Comparison of ENCODE assay signal across 20 cellular contexts in genomic region chr11:1505480-1505879, GRCh38. TPM values are rescaled to one million over a fixed set of nuclear protein-coding genes. Genes with fewer than 3 reads are reported as not detected.
DNase-seq lines count a peak whose midpoint lies in the region; ATAC-seq and TF ChIP-seq lines count a peak whose summit lies in the region.
"Had no signal": no experiment of that assay in that cellular context is flagged by ENCODE, and none has a peak within 500 bp of the region (broad histone marks: within the 10 kb centered on the region; RNA-seq: fewer than 3 reads in every experiment).

No MANE protein-coding gene starts in this region.

- H3K27me3 ChIP-seq in right cardiac atrium (ENCODE audit: control insufficient read depth, insufficient read depth) (no peaks in the 10 kb centered on the region), heart right ventricle (no peaks in the 10 kb centered on the region), OCI-LY1 (ENCODE audit: insufficient read depth, low read length) (no peaks in the 10 kb centered on the region), MG63 (no peaks in the 10 kb centered on the region)
- H3K27me3 ChIP-seq: colonic mucosa, upper lobe of right lung had no signal

- no peaks in the 10 kb centered on the region for H3K9me3 Mint-ChIP-seq in activated CD4-positive, alpha-beta T cell treated with anti-CD3 and anti-CD28 coated beads, Interleukin-2, amount 10 ng/mL, durations not matched to agents 7 days and 5 days
- H3K9me3 Mint-ChIP-seq: brain; natural killer cell treated with Interleukin-12 subunit alpha and Interleukin-12 subunit beta and Interleukin-15 and Interleukin-18, amount 100 ng/mL, for 72 hours had no signal

- H3K4me3 Mint-ChIP-seq in activated CD4-positive, alpha-beta T cell treated with anti-CD3 and anti-CD28 coated beads, Interleukin-2, amount 10 ng/mL, durations not matched to agents 7 days and 5 days: no peak overlapping the region
- H3K4me3 Mint-ChIP-seq: brain; natural killer cell treated with Interleukin-12 subunit alpha and Interleukin-12 subunit beta and Interleukin-15 and Interleukin-18, amount 100 ng/mL, for 72 hours had no signal

- peaks cover 5% of the 10 kb centered on the region for H3K36me3 Mint-ChIP-seq in activated CD4-positive, alpha-beta T cell treated with anti-CD3 and anti-CD28 coated beads, Interleukin-2, amount 10 ng/mL, durations not matched to agents 7 days and 5 days (ENCODE audit: low read depth)
- H3K36me3 Mint-ChIP-seq: brain; natural killer cell treated with Interleukin-12 subunit alpha and Interleukin-12 subunit beta and Interleukin-15 and Interleukin-18, amount 100 ng/mL, for 72 hours had no signal

- no peak overlapping the region for H2AFZ ChIP-seq in OCI-LY1 (ENCODE audit: low read length)
- H2AFZ ChIP-seq: parathyroid adenoma had no signal

- no peak overlapping the region for H3K27ac Mint-ChIP-seq in activated CD4-positive, alpha-beta T cell treated with anti-CD3 and anti-CD28 coated beads, Interleukin-2, amount 10 ng/mL, durations not matched to agents 7 days and 5 days
- H3K27ac Mint-ChIP-seq: natural killer cell treated with Interleukin-12 subunit alpha and Interleukin-12 subunit beta and Interleukin-15 and Interleukin-18, amount 100 ng/mL, for 72 hours had no signal

- no peak overlapping the region for H3K4me2 ChIP-seq in OCI-LY1 (ENCODE audit: low read length)
- H3K4me2 ChIP-seq: SK-N-SH had no signal

- peaks cover 2% of the 10 kb centered on the region for H3K4me1 Mint-ChIP-seq in activated CD4-positive, alpha-beta T cell treated with anti-CD3 and anti-CD28 coated beads, Interleukin-2, amount 10 ng/mL, durations not matched to agents 7 days and 5 days

- CTCF ChIA-PET in activated CD4-positive, alpha-beta T cell treated with anti-CD3 and anti-CD28 coated beads, Interleukin-2, amount 10 ng/mL, durations not matched to agents 7 days and 5 days (lab: Charles Lee): interaction anchor here (1.4 kb wide), 1 partner anchor 11 kb away, joined by 3 read pairs; no protein-coding TSS in a partner anchor

- no peaks in the 10 kb centered on the region for H3F3A ChIP-seq in OCI-LY1 (ENCODE audit: insufficient read depth, low read length)

- DNase-seq in right cardiac atrium (peak; percentile 13 to 48 (median 16)), heart right ventricle (no peak), iPS DF 19.7 (ENCODE audit: low read depth, low spot score) (peak; percentile 7), NCI-H1930 (lab: John Stamatoyannopoulos, UW) (no peak), CD1c-positive myeloid dendritic cell (ENCODE audit: extremely low spot score) (no peak), MG63 (no peak)
- DNase-seq in activated CD4-positive, alpha-beta T cell treated with anti-CD3 and anti-CD28 coated beads, Interleukin-2, amount 10 ng/mL, durations not matched to agents 7 days and 5 days: no peak
- DNase-seq: C1 segment of cervical spinal cord; colonic mucosa; NCI-H2107; NCI-H446 treated with DMSO at 0.1 percent for 48 hours; RPMI8226; SK-N-SH; stimulated activated CD8-positive, alpha-beta memory T cell treated with anti-CD3 and anti-CD28 coated beads, Interleukin-4, amount 100 ng/mL, for 48 hours; upper lobe of right lung had no signal

- POLR2A ChIA-PET in activated CD4-positive, alpha-beta T cell treated with anti-CD3 and anti-CD28 coated beads, Interleukin-2, amount 10 ng/mL, durations not matched to agents 7 days and 5 days (lab: Charles Lee): no interaction called here

- H3K79me2 ChIP-seq in OCI-LY1 (ENCODE audit: insufficient read depth, low read length): no peaks in the 10 kb centered on the region

- H3K27ac ChIP-seq in right cardiac atrium (ENCODE audit: low read length) (no peak overlapping the region), heart right ventricle (no peak overlapping the region), OCI-LY1 (ENCODE audit: low read depth, low read length, poor library complexity, severe bottlenecking) (no peak overlapping the region)
- H3K27ac ChIP-seq: colonic mucosa, parathyroid adenoma, upper lobe of right lung had no signal

- no peak for ATAC-seq in right cardiac atrium
- ATAC-seq in heart right ventricle: no peak
- ATAC-seq: left lobe of liver; natural killer cell treated with Interleukin-12 subunit alpha and Interleukin-12 subunit beta and Interleukin-15 and Interleukin-18, amount 100 ng/mL, for 72 hours; upper lobe of right lung had no signal

- no peaks in the 10 kb centered on the region for H3K9me2 ChIP-seq in OCI-LY1 (ENCODE audit: low read depth, low read length)
- H3K9me2 ChIP-seq: SK-N-SH had no signal

- 77% methylated on average over 11 of the region's 11 CpGs for WGBS in right cardiac atrium
- WGBS in heart right ventricle, 2 donors: 83 to 85% methylated on average over 11 of the region's 11 CpGs

- H3K9me3 ChIP-seq in right cardiac atrium (ENCODE audit: control insufficient read depth, low read length): no peaks in the 10 kb centered on the region
- H3K9me3 ChIP-seq in heart right ventricle: no peaks in the 10 kb centered on the region
- no peaks in the 10 kb centered on the region for H3K9me3 ChIP-seq in OCI-LY1 (ENCODE audit: low read length)
- H3K9me3 ChIP-seq in MG63: no peaks in the 10 kb centered on the region
- H3K9me3 ChIP-seq: colonic mucosa, SK-N-SH, upper lobe of right lung had no signal

- no peak overlapping the region for H3K9ac ChIP-seq in OCI-LY1 (ENCODE audit: low read length)
- H3K9ac ChIP-seq: parathyroid adenoma, SK-N-SH had no signal

- no peak overlapping the region for H3K4me3 ChIP-seq in right cardiac atrium (ENCODE audit: low read length)
- no peak overlapping the region for H3K4me3 ChIP-seq in heart right ventricle
- H3K4me3 ChIP-seq in OCI-LY1 (ENCODE audit: low read depth, low read length, poor library complexity, severe bottlenecking): no peak overlapping the region
- H3K4me3 ChIP-seq in MG63: no peak overlapping the region
- H3K4me3 ChIP-seq: colonic mucosa, upper lobe of right lung had no signal

- H4K20me1 ChIP-seq in OCI-LY1 (ENCODE audit: insufficient read depth, low read length): no peaks in the 10 kb centered on the region

- intact Hi-C loops in right cardiac atrium (cut with DNase I): no loop called here
- intact Hi-C loops in heart right ventricle (cut with DNase I): no loop called here

- peaks cover 0 to 6% (median 0%) of the 10 kb centered on the region in 9 donors for H3K36me3 ChIP-seq in heart right ventricle
- H3K36me3 ChIP-seq in OCI-LY1 (ENCODE audit: insufficient read depth, low read length): no peaks in the 10 kb centered on the region
- H3K36me3 ChIP-seq in MG63: no peaks in the 10 kb centered on the region
- H3K36me3 ChIP-seq: colonic mucosa, upper lobe of right lung had no signal

- H3K27me3 Mint-ChIP-seq in activated CD4-positive, alpha-beta T cell treated with anti-CD3 and anti-CD28 coated beads, Interleukin-2, amount 10 ng/mL, durations not matched to agents 7 days and 5 days: no peaks in the 10 kb centered on the region
- H3K27me3 Mint-ChIP-seq: natural killer cell treated with Interleukin-12 subunit alpha and Interleukin-12 subunit beta and Interleukin-15 and Interleukin-18, amount 100 ng/mL, for 72 hours had no signal

- H3K4me1 ChIP-seq in right cardiac atrium (ENCODE audit: control insufficient read depth, insufficient read depth, low read length) (peaks cover 30% of the 10 kb centered on the region), heart right ventricle (peaks cover 40 to 94% (median 87%) of the 10 kb centered on the region in 9 donors), OCI-LY1 (ENCODE audit: insufficient read depth, low read length, severe bottlenecking) (no peaks in the 10 kb centered on the region)
- H3K4me1 ChIP-seq: colonic mucosa, parathyroid adenoma had no signal

- TF ChIP-seq CTCF in heart right ventricle (IDR thresholded peaks at IDR 0.05) (no peak), OCI-LY1 (IDR thresholded peaks at IDR 0.05; ENCODE audit: low read length) (peak; percentile 46)

RNA-seq across cellular contexts. Expression of gene MOB2, which starts 18.9 kb away (rescaled TPM):
- total RNA-seq in right cardiac atrium (10 to 100 TPM; 35.0 to 45.0 (median 42.0) TPM), heart right ventricle (10 to 100 TPM; 36.8 to 59.1 (median 45.2) TPM)
- polyA plus RNA-seq in right cardiac atrium (40.0 TPM), heart right ventricle (10 to 100 TPM; 25.2 to 57.9 TPM)
- 25.4 and 34.2 TPM in 2 replicates for total RNA-seq in MG63 (2014; rRNA removed; shearing (Covaris generic); ENCODE audit: low replicate concordance)
- 10 to 100 TPM; 45.1 to 45.4 TPM for total RNA-seq in activated CD4-positive, alpha-beta T cell treated with anti-CD3 and anti-CD28 coated beads, Interleukin-2, amount 10 ng/mL, durations not matched to agents 7 days and 5 days

Comparison
In these comparisons a context has a peak if more than half of its experiments do, and no peak if none do; other contexts are left out.
1. DNase-seq: peak in right cardiac atrium (3 of 3) and iPS DF 19.7 (single experiment); none in heart right ventricle (0 of 2), NCI-H1930 (0 of 2), CD1c-positive myeloid dendritic cell (single experiment), MG63 (single experiment) and activated CD4-positive, alpha-beta T cell treated with anti-CD3 and anti-CD28 coated beads, Interleukin-2, amount 10 ng/mL, durations not matched to agents 7 days and 5 days (single experiment).